ENCODE assay signal across 11 cellular contexts in the genomic region with DNA sequence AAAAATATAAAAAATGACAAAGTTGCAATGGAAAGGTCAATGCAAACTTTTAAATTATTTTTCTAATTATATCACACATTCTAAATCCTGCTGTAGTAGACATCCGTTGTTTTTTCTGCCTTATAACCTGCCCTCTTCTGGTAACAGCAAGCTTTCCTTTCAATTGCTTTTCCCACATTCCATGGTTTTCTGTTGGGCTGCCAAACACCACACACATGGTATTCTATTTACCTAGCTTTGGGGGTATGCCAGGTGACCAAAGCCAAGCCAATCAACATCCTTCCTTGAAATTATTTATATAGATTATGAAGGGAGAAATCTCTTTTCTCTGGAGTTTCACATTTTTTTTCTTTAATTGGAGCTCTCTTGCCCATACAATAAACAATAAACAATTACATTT. TPM values are rescaled to one million over a fixed set of nuclear protein-coding genes. Genes with fewer than 3 reads are reported as not detected.
A peak's percentile ranks its signal among the peaks of the same experiment; 100 is the strongest.
DNase-seq lines count a peak whose midpoint lies in the region; ATAC-seq and TF ChIP-seq lines count a peak whose summit lies in the region.
"Had no signal": no experiment of that assay in that cellular context is flagged by ENCODE, and none has a peak within 500 bp of the region (broad histone marks: within the 10 kb centered on the region; RNA-seq: fewer than 3 reads in every experiment).

No MANE protein-coding gene starts in this region.

- H3K9ac ChIP-seq in subcutaneous abdominal adipose tissue (ENCODE audit: low read length in 5 of 5) (no peak overlapping the region), Karpas-422 (ENCODE audit: low read length) (no peak overlapping the region)

- H3K27me3 ChIP-seq in RWPE2 (ENCODE audit: insufficient read depth, poor library complexity, severe bottlenecking) (no peaks in the 10 kb centered on the region), subcutaneous abdominal adipose tissue (ENCODE audit: control insufficient read depth in 5 of 5, insufficient read depth in 4 of 5, low read length in 5 of 5) (no peaks in the 10 kb centered on the region), Karpas-422 (ENCODE audit: low read length) (no peaks in the 10 kb centered on the region)

- ATAC-seq in RWPE2 (ENCODE audit: low read depth) (no peak), HG02852 (IDR thresholded peaks at IDR 0.05; ENCODE audit: unreplicated experiment) (no peak)
- ATAC-seq: esophagus mucosa had no signal

- no peaks in the 10 kb centered on the region for H4K20me1 ChIP-seq in Karpas-422 (ENCODE audit: insufficient read depth, low read depth, low read length)

- DNase-seq in NCI-H2029 (lab: John Stamatoyannopoulos, UW) (peak; percentile 72), NCI-H2029 treated with DMSO at 0.1 percent for 48 hours (lab: John Stamatoyannopoulos, UW) (no peak), RWPE2 (ENCODE audit: low spot score) (no peak), fibroblast of mammary gland (ENCODE audit: low read depth) (peak; percentile 52), Karpas-422 (no peak), GM13976 (ENCODE audit: low spot score) (no peak)
- DNase-seq: NCI-H345 had no signal

- peak; percentile 31 for TF ChIP-seq CTCF in RWPE2 (IDR thresholded peaks at IDR 0.05; ENCODE audit: poor library complexity, severe bottlenecking)
- peak; percentile 38 for TF ChIP-seq CTCF in fibroblast of mammary gland (conservative IDR thresholded peaks at IDR 0.05; ENCODE audit: control insufficient read depth, insufficient read depth, low read depth, low read length)
- no peak for TF ChIP-seq CTCF in GM13976 (IDR thresholded peaks at IDR 0.05; ENCODE audit: borderline replicate concordance, control extremely low read depth, extremely low read depth, insufficient read depth, missing control alignments)

- no peak overlapping the region for H3K4me3 ChIP-seq in RWPE2 (ENCODE audit: severe bottlenecking)
- no peak overlapping the region for H3K4me3 ChIP-seq in fibroblast of mammary gland (ENCODE audit: control insufficient read depth, low read depth, low read length)
- H3K4me3 ChIP-seq in subcutaneous abdominal adipose tissue (ENCODE audit: low read depth in 1 of 5, low read length in 5 of 5) = no peak overlapping the region
- H3K4me3 ChIP-seq in Karpas-422 (ENCODE audit: low read length) = no peak overlapping the region
- H3K4me3 ChIP-seq: lung had no signal

- no peak overlapping the region for H3K4me2 ChIP-seq in Karpas-422 (ENCODE audit: low read depth, low read length, poor library complexity, severe bottlenecking)

- peaks cover 12% of the 10 kb centered on the region for H3K4me1 ChIP-seq in RWPE2 (ENCODE audit: insufficient read depth, poor library complexity, severe bottlenecking)
- peaks cover 4 to 20% (median 18%) of the 10 kb centered on the region in 5 donors for H3K4me1 ChIP-seq in subcutaneous abdominal adipose tissue (ENCODE audit: control insufficient read depth in 5 of 5, insufficient read depth in 5 of 5, low read length in 5 of 5)
- H3K4me1 ChIP-seq in Karpas-422 (ENCODE audit: low read length) = peaks cover 20% of the 10 kb centered on the region

- H3K9me3 ChIP-seq in RWPE2 (ENCODE audit: severe bottlenecking) = no peaks in the 10 kb centered on the region
- H3K9me3 ChIP-seq in subcutaneous abdominal adipose tissue (ENCODE audit: control insufficient read depth in 5 of 5, low read length in 5 of 5) = no peaks in the 10 kb centered on the region
- H3K9me3 ChIP-seq in Karpas-422 (ENCODE audit: low read length) = no peaks in the 10 kb centered on the region

- no peaks in the 10 kb centered on the region for H3K36me3 ChIP-seq in RWPE2 (ENCODE audit: low read depth)
- no peaks in the 10 kb centered on the region for H3K36me3 ChIP-seq in subcutaneous abdominal adipose tissue (ENCODE audit: control insufficient read depth in 5 of 5, insufficient read depth in 5 of 5, low read length in 5 of 5)
- H3K36me3 ChIP-seq in Karpas-422 (ENCODE audit: insufficient read depth, low read length) = no peaks in the 10 kb centered on the region

- H3K27ac ChIP-seq in RWPE2 (ENCODE audit: poor library complexity, severe bottlenecking) = no peak overlapping the region
- peak overlapping the region; percentile 54 for H3K27ac ChIP-seq in subcutaneous abdominal adipose tissue (ENCODE audit: low read depth, low read length)
- H3K27ac ChIP-seq in Karpas-422 (ENCODE audit: low read length) = no peak overlapping the region

- in situ Hi-C loops in GM13976 (cut with MboI; ENCODE audit: low sequenced_read_pairs, unreplicated experiment) = no loop called here

- no peaks in the 10 kb centered on the region for H3K79me2 ChIP-seq in Karpas-422 (ENCODE audit: low read length)

- no peaks in the 10 kb centered on the region for H3K9me2 ChIP-seq in Karpas-422 (replicated peaks; ENCODE audit: insufficient read depth, low read length)

- H2AFZ ChIP-seq in Karpas-422 (ENCODE audit: low read length) = no peak overlapping the region

RNA-seq across cellular contexts. Expression of gene LAMC1, which starts 3.4 kb away (rescaled TPM):
- total RNA-seq in Karpas-422 (2014; rRNA removed; shearing (Covaris generic); ENCODE audit: low replicate concordance) = 8.4 and 10.8 TPM in 2 replicates

Comparison
In these comparisons a context has a peak if more than half of its experiments do, and no peak if none do; other contexts are left out.
1. DNase-seq: peak in NCI-H2029 (single experiment) and fibroblast of mammary gland (single experiment); none in NCI-H2029 treated with DMSO at 0.1 percent for 48 hours (single experiment), RWPE2 (single experiment), Karpas-422 (single experiment) and GM13976 (single experiment).